In the genomic region with DNA sequence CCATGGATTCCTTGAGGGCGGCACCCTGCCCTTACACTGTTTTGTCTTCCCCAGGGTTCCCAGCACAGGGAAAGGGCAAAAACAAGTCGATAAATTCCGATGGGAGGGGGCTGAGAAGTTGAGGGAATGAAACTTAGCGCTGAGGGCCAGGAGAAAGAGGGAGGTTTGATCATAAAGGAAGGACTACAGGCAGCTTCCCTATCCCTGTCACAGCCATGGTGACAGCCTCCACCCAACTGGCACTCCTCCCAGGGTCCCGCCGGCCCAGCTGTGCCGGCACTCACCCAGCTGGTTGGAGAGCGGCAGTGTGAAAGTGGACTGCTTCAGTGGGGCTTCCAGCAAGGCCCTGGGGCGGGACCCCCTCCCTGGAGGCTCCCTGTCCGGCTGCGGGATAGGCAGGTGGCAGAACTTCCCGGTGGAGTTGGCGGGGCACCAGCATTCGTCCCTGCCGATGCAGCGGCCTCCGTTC, we compare ENCODE assay signal across 1 cellular context.
TF ChIP-seq lines count a peak whose summit lies in the region.

No MANE protein-coding gene starts in this region.

TF ChIP-seq in IMR-90, 13 proteins besides CTCF, POLR2A, EP300 and RAD21:
- TF ChIP-seq MXI1 (IDR thresholded peaks at IDR 0.05; ENCODE audit: borderline replicate concordance, low read depth, low read length) (no peak), MAZ (IDR thresholded peaks at IDR 0.05; ENCODE audit: borderline replicate concordance, low read depth, low read length) (no peak), CEBPB (IDR thresholded peaks at IDR 0.05; ENCODE audit: low read depth, low read length) (no peak), SMC3 (IDR thresholded peaks at IDR 0.05; ENCODE audit: low read depth, low read length) (no peak), USF2 (IDR thresholded peaks at IDR 0.05; ENCODE audit: low read depth, low read length) (no peak), NFE2L2 (IDR thresholded peaks at IDR 0.05; ENCODE audit: low read depth, low read length) (no peak), CHD1 (IDR thresholded peaks at IDR 0.05; ENCODE audit: low read depth, low read length) (no peak), ELK1 (IDR thresholded peaks at IDR 0.05; ENCODE audit: borderline replicate concordance, low read depth, low read length) (no peak), BHLHE40 (IDR thresholded peaks at IDR 0.05; ENCODE audit: low read depth, low read length) (no peak), FOS (IDR thresholded peaks at IDR 0.05; ENCODE audit: low read depth, low read length) (no peak), RFX5 (IDR thresholded peaks at IDR 0.05; ENCODE audit: low read depth, low read length) (no peak), MAFK (IDR thresholded peaks at IDR 0.05; ENCODE audit: low read depth, low read length) (no peak), RCOR1 (IDR thresholded peaks at IDR 0.05; ENCODE audit: insufficient replicate concordance, low read length) (no peak)
